ENCODE assay signal across 7 cellular contexts in genomic region chr17:77475012-77475976, GRCh38.
DNase-seq lines count a peak whose midpoint lies in the region; ATAC-seq and TF ChIP-seq lines count a peak whose summit lies in the region.

No MANE protein-coding gene starts in this region.

- H3K27me3 Mint-ChIP-seq in IgD-negative memory B cell, result no peaks in the 10 kb centered on the region
- no peaks in the 10 kb centered on the region for H3K27me3 Mint-ChIP-seq in effector memory CD8-positive, alpha-beta T cell

- whole genome bisulfite sequencing in smooth muscle cell (ENCODE audit: low lambda C conversion rate), result 49% methylated on average over 27 of the region's 27 CpGs

- no peaks in the 10 kb centered on the region for H3K9me3 ChIP-seq in smooth muscle cell (replicated peaks; ENCODE audit: low read depth)

- peak overlapping the region; percentile 78 to 92 (median 88) for H3K27ac Mint-ChIP-seq in IgD-negative memory B cell
- H3K27ac Mint-ChIP-seq in effector memory CD8-positive, alpha-beta T cell, result peak overlapping the region; percentile 93 to 97

- peak overlapping the region in 3 of 4 donors; percentile 5 to 87 (median 82) for H3K4me3 Mint-ChIP-seq in IgD-negative memory B cell
- peak overlapping the region; percentile 80 to 81 for H3K4me3 Mint-ChIP-seq in effector memory CD8-positive, alpha-beta T cell

- H3K9ac ChIP-seq in smooth muscle cell (ENCODE audit: low read depth), result no peak overlapping the region

- peaks cover 7% of the 10 kb centered on the region for H3K36me3 Mint-ChIP-seq in IgD-negative memory B cell
- H3K36me3 Mint-ChIP-seq in effector memory CD8-positive, alpha-beta T cell (ENCODE audit: insufficient read depth), result peaks cover 54% of the 10 kb centered on the region

- H3K36me3 ChIP-seq in smooth muscle cell (ENCODE audit: low read depth), result no peaks in the 10 kb centered on the region

- H3F3A ChIP-seq in smooth muscle cell (ENCODE audit: low read depth), result peaks cover 60% of the 10 kb centered on the region

- peak overlapping the region; percentile 82 for H3K27ac ChIP-seq in smooth muscle cell (ENCODE audit: low read depth)

- H2AFZ ChIP-seq in smooth muscle cell (ENCODE audit: low read depth), result no peak overlapping the region

- no peak for TF ChIP-seq CTCF in smooth muscle cell (IDR thresholded peaks at IDR 0.05; ENCODE audit: borderline replicate concordance, insufficient read depth, poor library complexity, severe bottlenecking)

- no peaks in the 10 kb centered on the region for H3K9me3 Mint-ChIP-seq in IgD-negative memory B cell
- H3K9me3 Mint-ChIP-seq in effector memory CD8-positive, alpha-beta T cell, result no peaks in the 10 kb centered on the region

- peak; percentile 72 for DNase-seq in activated CD4-positive, alpha-beta T cell treated with anti-CD3 and anti-CD28 coated beads, Interleukin-2, amount 50 U/mL, for 1 hour
- peak; percentile 56 for DNase-seq in effector memory CD8-positive, alpha-beta T cell
- DNase-seq in smooth muscle cell (lab: John Stamatoyannopoulos, UW; ENCODE audit: unreplicated experiment), result peak; percentile 29
- DNase-seq in NCI-H1436 (lab: John Stamatoyannopoulos, UW), result no peak
- no peak for DNase-seq in NCI-H187 (lab: John Stamatoyannopoulos, UW)

- peak overlapping the region; percentile 62 for H3K4me2 ChIP-seq in smooth muscle cell

- peak; percentile 88 for ATAC-seq in effector memory CD8-positive, alpha-beta T cell (replicated peaks)
- ATAC-seq in GM18868 (IDR thresholded peaks at IDR 0.05; ENCODE audit: unreplicated experiment), result no peak

- H3K4me1 Mint-ChIP-seq in IgD-negative memory B cell, result peaks cover 48 to 64% (median 55%) of the 10 kb centered on the region in 3 donors
- H3K4me1 Mint-ChIP-seq in effector memory CD8-positive, alpha-beta T cell (ENCODE audit: low read depth in 2 of 2), result peaks cover 82 to 86% of the 10 kb centered on the region in 2 donors

- no peak overlapping the region for H3K4me3 ChIP-seq in smooth muscle cell

- H4K20me1 ChIP-seq in smooth muscle cell (ENCODE audit: low read depth), result peaks cover 100% of the 10 kb centered on the region

- H3K4me1 ChIP-seq in smooth muscle cell (ENCODE audit: low read depth), result peaks cover 77% of the 10 kb centered on the region

- peaks cover 66% of the 10 kb centered on the region for H3K79me2 ChIP-seq in smooth muscle cell (ENCODE audit: low read depth)

- H3K27me3 ChIP-seq in smooth muscle cell (ENCODE audit: low read depth), result no peaks in the 10 kb centered on the region

Comparison
In these comparisons a context has a peak if more than half of its experiments do, and no peak if none do; other contexts are left out.
1. DNase-seq: peak in activated CD4-positive, alpha-beta T cell treated with anti-CD3 and anti-CD28 coated beads, Interleukin-2, amount 50 U/mL, for 1 hour (single experiment), effector memory CD8-positive, alpha-beta T cell (3 of 3) and smooth muscle cell (single experiment); none in NCI-H1436 (single experiment) and NCI-H187 (0 of 2).